In the genomic region with DNA sequence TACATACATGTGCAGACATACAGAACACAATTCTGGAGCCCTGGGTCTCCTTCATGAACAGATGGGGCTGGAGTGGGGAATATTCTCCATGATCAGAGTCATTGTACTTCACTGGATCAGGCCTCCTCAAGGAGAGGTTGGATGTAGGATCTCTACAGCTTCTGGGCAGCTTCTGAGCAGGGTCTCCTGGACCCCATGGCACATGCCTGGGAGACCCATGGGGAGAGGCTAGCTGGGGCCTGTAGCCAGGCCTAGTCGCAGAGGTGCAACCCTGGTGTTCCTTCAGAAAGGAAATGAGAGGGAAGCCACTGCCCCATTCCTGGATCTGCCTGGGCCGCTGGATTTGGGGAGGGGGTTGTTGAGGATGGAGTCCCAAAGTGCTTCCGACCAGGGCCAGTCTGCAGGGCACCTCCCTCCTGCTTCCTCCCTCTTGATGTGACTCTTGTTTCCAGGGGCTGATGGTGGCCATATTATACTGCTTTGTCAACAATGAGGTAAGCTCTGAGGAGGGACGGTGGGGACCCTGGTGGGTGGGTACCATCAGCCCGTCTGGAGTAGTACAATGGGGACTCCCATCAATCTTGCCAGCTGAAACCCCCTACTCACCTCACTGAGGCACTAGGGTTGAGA, we compare ENCODE assay signal across 16 cellular contexts. TPM values are rescaled to one million over a fixed set of nuclear protein-coding genes. Genes with fewer than 3 reads are reported as not detected.
A peak's percentile ranks its signal among the peaks of the same experiment; 100 is the strongest.
DNase-seq lines count a peak whose midpoint lies in the region; ATAC-seq and TF ChIP-seq lines count a peak whose summit lies in the region.
"Had no signal": no experiment of that assay in that cellular context is flagged by ENCODE, and none has a peak within 500 bp of the region (broad histone marks: within the 10 kb centered on the region; RNA-seq: fewer than 3 reads in every experiment).

No MANE protein-coding gene starts in this region.

- no peak overlapping the region for H3K4me3 Mint-ChIP-seq in H9
- H3K4me3 Mint-ChIP-seq: B cell; CD8-positive, alpha-beta T cell; IgD-negative memory B cell had no signal

- no peak overlapping the region for H2BK20ac ChIP-seq in H9 (ENCODE audit: low read depth, low read length, poor library complexity, severe bottlenecking)

- no peak overlapping the region for H2BK5ac ChIP-seq in H9 (ENCODE audit: insufficient read length, low read length)

- no peak overlapping the region for H3K4me3 ChIP-seq in vagina
- H3K4me3 ChIP-seq: BLaER1 treated with 17β-estradiol and CSF1 and Interleukin-3, amounts not matched to agents 10 nM and 100 nM; GM23248 had no signal

- H3K27ac Mint-ChIP-seq in H9, result no peak overlapping the region
- H3K27ac Mint-ChIP-seq: B cell; CD8-positive, alpha-beta T cell; IgD-negative memory B cell had no signal

- in situ Hi-C loops in GM13976 (cut with MboI; ENCODE audit: low sequenced_read_pairs, unreplicated experiment), result no loop called here

- no peak overlapping the region for H3K9ac ChIP-seq in H9 (ENCODE audit: extremely low read depth, insufficient read length, low read length)
- H3K9ac ChIP-seq: BLaER1 treated with 17β-estradiol and CSF1 and Interleukin-3, amounts not matched to agents 10 nM and 100 nM; GM23248 had no signal

- no peak overlapping the region for H3K4ac ChIP-seq in H9 (ENCODE audit: low read depth, low read length)

- H2BK12ac ChIP-seq in H9 (ENCODE audit: insufficient read length, low read depth, low read length), result no peak overlapping the region

- DNase-seq in GM13976 (ENCODE audit: low spot score) (peak; percentile 5), H9 (peak; percentile 12), ecto neural progenitor cell (ENCODE audit: low spot score) (peak; percentile 30), vagina (ENCODE audit: extremely low spot score in 2 of 2) (peak; percentile 52 to 79), left ventricle myocardium superior (no peak)
- DNase-seq: Calu3; CD8-positive, alpha-beta T cell; DMS79 treated with DMSO at 0.1 percent for 48 hours; GF-D8; GM23248 had no signal

- no peaks in the 10 kb centered on the region for H3K27me3 ChIP-seq in H9 (ENCODE audit: insufficient read depth, low read length)
- H3K27me3 ChIP-seq in vagina, result no peaks in the 10 kb centered on the region
- H3K27me3 ChIP-seq: BLaER1 treated with 17β-estradiol and CSF1 and Interleukin-3, amounts not matched to agents 10 nM and 100 nM had no signal

- H4K91ac ChIP-seq in H9 (ENCODE audit: insufficient read length, low read depth, low read length), result no peak overlapping the region

- H4K8ac ChIP-seq in H9 (replicated peaks; ENCODE audit: insufficient read length, low read depth, low read length), result no peak overlapping the region

- H4K5ac ChIP-seq in H9 (ENCODE audit: insufficient read length, low read depth, low read length), result no peak overlapping the region

- H3K14ac ChIP-seq in H9 (ENCODE audit: insufficient read depth, low read length), result no peak overlapping the region

- H4K20me1 ChIP-seq in H9 (ENCODE audit: control insufficient read depth, insufficient read depth, insufficient read length), result no peaks in the 10 kb centered on the region

- no peak overlapping the region for H2AK5ac ChIP-seq in H9 (ENCODE audit: insufficient read length, low read length)

- H3K79me2 ChIP-seq in H9 (ENCODE audit: insufficient read depth, low read length), result no peaks in the 10 kb centered on the region

- H3K36me3 Mint-ChIP-seq in H9 (ENCODE audit: insufficient read depth in 1 of 3, low read depth in 3 of 3), result no peaks in the 10 kb centered on the region; a peak in 1 of 7 replicates
- H3K36me3 Mint-ChIP-seq: CD8-positive, alpha-beta T cell had no signal

- intact Hi-C loops in vagina (cut with DNase I), result no loop called here
- intact Hi-C loops in left ventricle myocardium superior (cut with micrococcal nuclease), result no loop called here

- no peak overlapping the region for H3K18ac ChIP-seq in H9 (ENCODE audit: insufficient read length, low read depth, low read length)

- H3K23me2 ChIP-seq in H9 (ENCODE audit: insufficient read length, low read depth, low read length, poor library complexity, severe bottlenecking), result no peaks in the 10 kb centered on the region

- H2BK15ac ChIP-seq in H9 (ENCODE audit: low read depth, low read length), result no peak overlapping the region

- H2BK120ac ChIP-seq in H9 (ENCODE audit: low read depth, low read length, poor library complexity, severe bottlenecking), result no peak overlapping the region

- H3K4me1 Mint-ChIP-seq in H9, result peaks cover 15 to 17% of the 10 kb centered on the region in 2 experiments
- H3K4me1 Mint-ChIP-seq: B cell had no signal

- no peak overlapping the region for H3K27ac ChIP-seq in H9 (ENCODE audit: insufficient read length, low read depth, low read length)
- no peak overlapping the region for H3K27ac ChIP-seq in vagina
- H3K27ac ChIP-seq: BLaER1 treated with 17β-estradiol and CSF1 and Interleukin-3, amounts not matched to agents 10 nM and 100 nM; GM23248 had no signal

- no peaks in the 10 kb centered on the region for H3K9me3 ChIP-seq in H9 (ENCODE audit: control insufficient read depth, low read depth, low read length)
- no peaks in the 10 kb centered on the region for H3K9me3 ChIP-seq in vagina
- H3K9me3 ChIP-seq: BLaER1 treated with 17β-estradiol and CSF1 and Interleukin-3, amounts not matched to agents 10 nM and 100 nM had no signal

- no peak overlapping the region for H3T11ph ChIP-seq in H9 (ENCODE audit: low read length)

- H3K56ac ChIP-seq in H9 (ENCODE audit: insufficient read length, low read depth, low read length), result no peak overlapping the region

- no peak overlapping the region for H3K23ac ChIP-seq in H9 (ENCODE audit: insufficient read length, low read depth, low read length)

- TF ChIP-seq POLR2A in vagina (IDR thresholded peaks at IDR 0.05), result no peak

- peaks cover 13% of the 10 kb centered on the region for H3K27me3 Mint-ChIP-seq in H9 (ENCODE audit: low read depth)

- ATAC-seq in left ventricle myocardium superior (no peak), GM18511 (IDR thresholded peaks at IDR 0.05; ENCODE audit: unreplicated experiment) (no peak)
- ATAC-seq: CD8-positive, alpha-beta T cell; HepG2 had no signal

- H3K4me1 ChIP-seq in H9 (ENCODE audit: insufficient read depth, low read length), result no peaks in the 10 kb centered on the region
- no peaks in the 10 kb centered on the region for H3K4me1 ChIP-seq in vagina

- no CpG with 5 or more reads among the region's 5 CpGs for WGBS in H9 (ENCODE audit: extremely low coverage, insufficient read length, low lambda C conversion rate)

- no peaks in the 10 kb centered on the region for H3K79me1 ChIP-seq in H9 (ENCODE audit: insufficient read depth, low read depth, low read length, poor library complexity, severe bottlenecking)

- H3K9me3 Mint-ChIP-seq in H9, result no peaks in the 10 kb centered on the region
- H3K9me3 Mint-ChIP-seq: CD8-positive, alpha-beta T cell; IgD-negative memory B cell had no signal

- no peak for TF ChIP-seq CTCF in GM13976 (IDR thresholded peaks at IDR 0.05; ENCODE audit: borderline replicate concordance, control extremely low read depth, extremely low read depth, insufficient read depth, missing control alignments)
- TF ChIP-seq CTCF in H9 (conservative IDR thresholded peaks at IDR 0.05), result no peak
- TF ChIP-seq CTCF in vagina (IDR thresholded peaks at IDR 0.05), result no peak

- no peaks in the 10 kb centered on the region for H3K36me3 ChIP-seq in vagina
- H3K36me3 ChIP-seq: BLaER1 treated with 17β-estradiol and CSF1 and Interleukin-3, amounts not matched to agents 10 nM and 100 nM had no signal

- no peak overlapping the region for H2AFZ ChIP-seq in H9 (ENCODE audit: low read length)
- H2AFZ ChIP-seq: GM23248 had no signal

- no peak overlapping the region for H3K4me2 ChIP-seq in H9 (ENCODE audit: insufficient read depth, insufficient read length, low read length)
- H3K4me2 ChIP-seq: BLaER1 treated with 17β-estradiol and CSF1 and Interleukin-3, amounts not matched to agents 10 nM and 100 nM had no signal

RNA-seq across cellular contexts. Expression of gene GLP1R, which starts 31.8 kb away (rescaled TPM):
- total RNA-seq in H9 (2021) (0.85 and 1.0 TPM in 2 replicates), vagina (not detected), left ventricle myocardium superior (11.6 TPM)
- total RNA-seq: A172; B cell; CD8-positive, alpha-beta T cell; GM23248; HepG2 had no signal

RNA-seq across cellular contexts. Expression of gene SAYSD1, which starts 34.6 kb away (rescaled TPM):
- 9.4 and 9.6 TPM in 2 replicates for total RNA-seq in H9 (2021)
- total RNA-seq in vagina, result 10.6 TPM
- 12.0 TPM for total RNA-seq in left ventricle myocardium superior
